In genomic region chr22:42770448-42770726, GRCh38 we compare ENCODE assay signal across 22 cellular contexts. TPM values are rescaled to one million over a fixed set of nuclear protein-coding genes. Genes with fewer than 3 reads are reported as not detected.
DNase-seq lines count a peak whose midpoint lies in the region; ATAC-seq and TF ChIP-seq lines count a peak whose summit lies in the region.
"Had no signal": no experiment of that assay in that cellular context is flagged by ENCODE, and none has a peak within 500 bp of the region (broad histone marks: within the 10 kb centered on the region; RNA-seq: fewer than 3 reads in every experiment).

No MANE protein-coding gene starts in this region.

- no peak for TF ChIP-seq POLR2A in stomach (IDR thresholded peaks at IDR 0.05)

- TF ChIP-seq EP300 in stomach (IDR thresholded peaks at IDR 0.05), result no peak

- CTCF ChIA-PET in CD4-positive, alpha-beta memory T cell (lab: Charles Lee; ENCODE audit: partially characterized antibody), result interaction anchor here (1.0 to 1.1 kb wide), 2 partner anchors 10 to 12 kb away, joined by 3 read pairs; no protein-coding TSS in a partner anchor

- H3K27me3 Mint-ChIP-seq in memory B cell, result peaks cover 4% of the 10 kb centered on the region
- peaks cover 7 to 10% of the 10 kb centered on the region in 2 donors for H3K27me3 Mint-ChIP-seq in CD4-positive, alpha-beta memory T cell
- H3K27me3 Mint-ChIP-seq: activated naive CD8-positive, alpha-beta T cell had no signal

- no peak overlapping the region for H3K27ac Mint-ChIP-seq in memory B cell
- H3K27ac Mint-ChIP-seq in CD4-positive, alpha-beta memory T cell, result no peak overlapping the region
- H3K27ac Mint-ChIP-seq: activated naive CD8-positive, alpha-beta T cell; activated T-helper 1 cell treated with anti-CD3 and anti-CD28 coated beads, Interleukin-12 subunit alpha, Interleukin-12 subunit beta, Interleukin-2, Interleukin-4 antibody, amounts not matched to agents 30 ng/mL and 10 ng/mL and 1 ng/mL, durations not matched to agents 14 hours and 24 hours and 36 hours had no signal

- peak overlapping the region; percentile 21 for H3K9ac ChIP-seq in SU-DHL-6 (ENCODE audit: low read length)

- peak overlapping the region; percentile 38 for H3K4me3 ChIP-seq in GM06990 (replicated peaks; ENCODE audit: low read depth, low read length)
- H3K4me3 ChIP-seq in SU-DHL-6 (ENCODE audit: insufficient read depth, low read length, poor library complexity, severe bottlenecking), result no peak overlapping the region
- peak overlapping the region in 3 of 4 donors; percentile 9 to 37 (median 22) for H3K4me3 ChIP-seq in stomach
- no peak overlapping the region for H3K4me3 ChIP-seq in CD4-positive, alpha-beta memory T cell (ENCODE audit: low read length in 2 of 2)
- H3K4me3 ChIP-seq: body of pancreas, PC-9 had no signal

- H4K20me1 ChIP-seq in SU-DHL-6 (ENCODE audit: low read depth, low read length), result no peaks in the 10 kb centered on the region

- DNase-seq in GM06990 (ENCODE audit: extremely low read depth, insufficient read length) (no peak), memory B cell (ENCODE audit: low spot score in 2 of 2) (no peak), stomach (no peak), NCI-H1417 treated with DMSO at 0.1 percent for 48 hours (lab: John Stamatoyannopoulos, UW) (no peak), CD1c-positive myeloid dendritic cell (ENCODE audit: extremely low spot score) (no peak)
- DNase-seq in CD4-positive, alpha-beta memory T cell, result no peak
- DNase-seq: activated CD4-positive, CD25-positive, alpha-beta regulatory T cell; cortex of kidney; hippocampal formation; NCI-H1436 treated with DMSO at 0.1 percent for 48 hours; NCI-H82; T-helper 2 cell had no signal

- intact Hi-C loops in stomach (cut with DNase I; ENCODE audit: low total_unique reads), result no loop called here
- intact Hi-C loops in CD4-positive, alpha-beta memory T cell (cut with micrococcal nuclease), result no loop called here

- H3K4me2 ChIP-seq in SU-DHL-6 (ENCODE audit: low read depth, low read length, poor library complexity, severe bottlenecking), result peak overlapping the region; percentile 47
- H3K4me2 ChIP-seq: PC-9 had no signal

- H2AFZ ChIP-seq in SU-DHL-6 (ENCODE audit: low read depth, low read length, severe bottlenecking), result no peak overlapping the region
- H2AFZ ChIP-seq: PC-9 had no signal

- ATAC-seq in memory B cell (ENCODE audit: low read depth) (no peak), GM21381 (IDR thresholded peaks at IDR 0.05; ENCODE audit: unreplicated experiment) (no peak)

- H3K27ac ChIP-seq in SU-DHL-6 (ENCODE audit: low read depth, low read length) (peak overlapping the region; percentile 71), stomach (peak overlapping the region; percentile 74 to 82 (median 74))
- H3K27ac ChIP-seq in CD4-positive, alpha-beta memory T cell (ENCODE audit: low read depth, low read length), result no peak overlapping the region
- H3K27ac ChIP-seq: body of pancreas, PC-9, transverse colon had no signal

- 71 to 84% (median 77%) methylated on average over 4 of the region's 4 CpGs for WGBS in stomach, 5 donors

- H3K36me3 ChIP-seq in GM06990 (ENCODE audit: control insufficient read depth, insufficient read depth, low read length) (no peaks in the 10 kb centered on the region), SU-DHL-6 (ENCODE audit: low read length) (no peaks in the 10 kb centered on the region), stomach (no peaks in the 10 kb centered on the region)
- no peaks in the 10 kb centered on the region for H3K36me3 ChIP-seq in CD4-positive, alpha-beta memory T cell (ENCODE audit: insufficient read depth, low read length)
- H3K36me3 ChIP-seq: transverse colon had no signal

- H3K9me3 Mint-ChIP-seq in memory B cell, result no peaks in the 10 kb centered on the region
- peaks cover 0 to 3% (median 0%) of the 10 kb centered on the region in 8 donors for H3K9me3 Mint-ChIP-seq in CD4-positive, alpha-beta memory T cell
- H3K9me3 Mint-ChIP-seq: activated T-helper 1 cell treated with anti-CD3 and anti-CD28 coated beads, Interleukin-12 subunit alpha, Interleukin-12 subunit beta, Interleukin-2, Interleukin-4 antibody, amounts not matched to agents 30 ng/mL and 10 ng/mL and 1 ng/mL, durations not matched to agents 14 hours and 24 hours and 36 hours had no signal

- no peaks in the 10 kb centered on the region for H3K36me3 Mint-ChIP-seq in memory B cell
- no peaks in the 10 kb centered on the region for H3K36me3 Mint-ChIP-seq in CD4-positive, alpha-beta memory T cell
- H3K36me3 Mint-ChIP-seq: activated naive CD8-positive, alpha-beta T cell had no signal

- peaks cover 26% of the 10 kb centered on the region for H3K4me1 Mint-ChIP-seq in memory B cell
- no peaks in the 10 kb centered on the region for H3K4me1 Mint-ChIP-seq in CD4-positive, alpha-beta memory T cell

- peaks cover 14 to 47% (median 43%) of the 10 kb centered on the region in 4 donors for H3K4me1 ChIP-seq in stomach
- no peaks in the 10 kb centered on the region for H3K4me1 ChIP-seq in CD4-positive, alpha-beta memory T cell (ENCODE audit: insufficient read depth, low read length)

- no peaks in the 10 kb centered on the region for H3K79me2 ChIP-seq in SU-DHL-6 (ENCODE audit: insufficient read depth, low read length)

- POLR2A ChIA-PET in CD4-positive, alpha-beta memory T cell (lab: Charles Lee; ENCODE audit: partially characterized antibody), result no interaction called here

- no peaks in the 10 kb centered on the region for H3K9me2 ChIP-seq in SU-DHL-6 (replicated peaks; ENCODE audit: insufficient read depth, low read length)

- H3K4me3 Mint-ChIP-seq in memory B cell, result peak overlapping the region; percentile 63
- no peak overlapping the region for H3K4me3 Mint-ChIP-seq in CD4-positive, alpha-beta memory T cell
- H3K4me3 Mint-ChIP-seq: activated naive CD8-positive, alpha-beta T cell; activated T-helper 1 cell treated with anti-CD3 and anti-CD28 coated beads, Interleukin-12 subunit alpha, Interleukin-12 subunit beta, Interleukin-2, Interleukin-4 antibody, amounts not matched to agents 30 ng/mL and 10 ng/mL and 1 ng/mL, durations not matched to agents 14 hours and 24 hours and 36 hours had no signal

- H3K9me3 ChIP-seq in SU-DHL-6 (ENCODE audit: insufficient read depth, low read length), result no peaks in the 10 kb centered on the region; the same call in 1 of the 2 replicates
- no peaks in the 10 kb centered on the region for H3K9me3 ChIP-seq in stomach
- no peaks in the 10 kb centered on the region for H3K9me3 ChIP-seq in CD4-positive, alpha-beta memory T cell (ENCODE audit: control insufficient read depth in 1 of 2, low read length in 2 of 2)
- H3K9me3 ChIP-seq: body of pancreas, transverse colon had no signal

- H3K27me3 ChIP-seq in GM06990 (replicated peaks; ENCODE audit: control insufficient read depth, insufficient read depth, low read length) (no peaks in the 10 kb centered on the region), SU-DHL-6 (ENCODE audit: low read length) (no peaks in the 10 kb centered on the region), stomach (no peaks in the 10 kb centered on the region)
- H3K27me3 ChIP-seq in CD4-positive, alpha-beta memory T cell (ENCODE audit: insufficient read depth, low read length), result peaks cover 4% of the 10 kb centered on the region
- H3K27me3 ChIP-seq: body of pancreas, transverse colon had no signal

- no peak for TF ChIP-seq CTCF in GM06990 (IDR thresholded peaks at IDR 0.05; ENCODE audit: insufficient read depth, low read length, poor library complexity, severe bottlenecking)
- no peak for TF ChIP-seq CTCF in SU-DHL-6 (IDR thresholded peaks at IDR 0.05; ENCODE audit: insufficient read depth, low read length, poor library complexity, severe bottlenecking)
- TF ChIP-seq CTCF in stomach (IDR thresholded peaks at IDR 0.05), result no peak

- H3F3A ChIP-seq in SU-DHL-6 (ENCODE audit: insufficient read depth), result peaks cover 16% of the 10 kb centered on the region

RNA-seq across cellular contexts. Expression of gene A4GALT, which starts 49.7 kb away (rescaled TPM):
- 10 to 100 TPM in 3 of 5 donors, 1 to 10 TPM in 2; 3.2 to 59.4 (median 13.3) TPM for total RNA-seq in stomach
- polyA plus RNA-seq in stomach, result 10 to 100 TPM; 20.9 to 28.9 (median 23.9) TPM
- under 1 TPM in 1 of 2 experiments, not detected in 1; 0.15 TPM for total RNA-seq in CD4-positive, alpha-beta memory T cell
- not detected for polyA plus RNA-seq in CD4-positive, alpha-beta memory T cell
- total RNA-seq: activated CD8-positive, alpha-beta memory T cell treated with anti-CD3 and anti-CD28 coated beads for 36 hours; activated T-helper 1 cell treated with anti-CD3 and anti-CD28 coated beads, Interleukin-12 subunit alpha, Interleukin-12 subunit beta, Interleukin-2, Interleukin-4 antibody, amounts not matched to agents 30 ng/mL and 10 ng/mL and 1 ng/mL, durations not matched to agents 14 hours and 24 hours and 36 hours; SK-MEL-5 had no signal
- polyA plus RNA-seq: neural cell had no signal

Comparison
In these comparisons a context has a peak if more than half of its experiments do, and no peak if none do; other contexts are left out.
1. H3K4me3 ChIP-seq: peak in GM06990 (single experiment) and stomach (3 of 4); none in SU-DHL-6 (single experiment) and CD4-positive, alpha-beta memory T cell (0 of 2).